Comparison of ENCODE assay signal across 22 cellular contexts in the genomic region with DNA sequence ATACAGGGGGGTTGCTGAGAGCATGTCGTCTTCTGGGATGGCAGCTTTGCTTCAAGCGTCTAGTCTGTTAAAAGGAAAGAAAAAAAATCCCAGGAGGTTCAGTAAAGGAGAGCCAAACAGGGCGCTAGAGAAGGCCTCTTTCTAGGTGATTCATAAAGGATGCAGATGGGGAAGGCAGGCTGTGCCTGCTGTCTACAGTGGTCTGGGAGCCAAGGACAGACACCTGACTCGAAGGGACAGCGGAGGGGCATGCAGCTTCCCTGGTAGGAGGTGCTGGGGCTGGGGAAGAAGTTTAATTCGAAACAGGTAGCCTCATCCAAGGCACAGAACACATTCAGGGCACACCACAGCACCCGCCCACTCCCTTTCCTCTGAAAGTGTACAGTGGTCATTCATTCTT. TPM values are rescaled to one million over a fixed set of nuclear protein-coding genes. Genes with fewer than 3 reads are reported as not detected.
A peak's percentile ranks its signal among the peaks of the same experiment; 100 is the strongest.
DNase-seq lines count a peak whose midpoint lies in the region; ATAC-seq and TF ChIP-seq lines count a peak whose summit lies in the region.
"Had no signal": no experiment of that assay in that cellular context is flagged by ENCODE, and none has a peak within 500 bp of the region (broad histone marks: within the 10 kb centered on the region; RNA-seq: fewer than 3 reads in every experiment).

No MANE protein-coding gene starts in this region.

- peaks cover 63% of the 10 kb centered on the region for H3K36me3 Mint-ChIP-seq in activated T-cell treated with anti-CD3 and anti-CD28 coated beads, Interleukin-2, amount 50 U/mL, for 24 hours (ENCODE audit: low read depth)
- peaks cover 13% of the 10 kb centered on the region for H3K36me3 Mint-ChIP-seq in activated T-cell treated with anti-CD3 and anti-CD28 coated beads, Interleukin-2, amount 50 U/mL, for 4 hours (ENCODE audit: insufficient read depth)
- peaks cover 6% of the 10 kb centered on the region for H3K36me3 Mint-ChIP-seq in memory B cell
- peaks cover 88% of the 10 kb centered on the region for H3K36me3 Mint-ChIP-seq in stimulated activated effector memory CD8-positive, alpha-beta T cell treated with anti-CD3 and anti-CD28 coated beads, Interleukin-12 subunit alpha, Interleukin-12 subunit beta, amount 100 ng/mL, for 72 hours

- no peak for TF ChIP-seq CTCF in VCaP (conservative IDR thresholded peaks at IDR 0.05)

- H3K4me1 Mint-ChIP-seq in activated T-cell treated with anti-CD3 and anti-CD28 coated beads, Interleukin-2, amount 50 U/mL, for 24 hours (ENCODE audit: low read depth) = peaks cover 57% of the 10 kb centered on the region
- peaks cover 36% of the 10 kb centered on the region for H3K4me1 Mint-ChIP-seq in activated T-cell treated with anti-CD3 and anti-CD28 coated beads, Interleukin-2, amount 50 U/mL, for 4 hours (ENCODE audit: low read depth)
- peaks cover 8% of the 10 kb centered on the region for H3K4me1 Mint-ChIP-seq in memory B cell
- H3K4me1 Mint-ChIP-seq in stimulated activated effector memory CD8-positive, alpha-beta T cell treated with anti-CD3 and anti-CD28 coated beads, Interleukin-12 subunit alpha, Interleukin-12 subunit beta, amount 100 ng/mL, for 72 hours = peaks cover 52% of the 10 kb centered on the region

- peaks cover 56% of the 10 kb centered on the region for H3K27me3 Mint-ChIP-seq in activated T-cell treated with anti-CD3 and anti-CD28 coated beads, Interleukin-2, amount 50 U/mL, for 24 hours
- no peaks in the 10 kb centered on the region for H3K27me3 Mint-ChIP-seq in activated T-cell treated with anti-CD3 and anti-CD28 coated beads, Interleukin-2, amount 50 U/mL, for 4 hours (ENCODE audit: low read depth)
- H3K27me3 Mint-ChIP-seq in memory B cell = no peaks in the 10 kb centered on the region

- peak overlapping the region; percentile 52 for H3K27ac Mint-ChIP-seq in activated T-cell treated with anti-CD3 and anti-CD28 coated beads, Interleukin-2, amount 50 U/mL, for 24 hours
- peak overlapping the region; percentile 55 for H3K27ac Mint-ChIP-seq in memory B cell
- H3K27ac Mint-ChIP-seq in stimulated activated effector memory CD8-positive, alpha-beta T cell treated with anti-CD3 and anti-CD28 coated beads, Interleukin-12 subunit alpha, Interleukin-12 subunit beta, amount 100 ng/mL, for 72 hours = no peak overlapping the region

- ATAC-seq in activated T-cell treated with anti-CD3 and anti-CD28 coated beads, Interleukin-2, amount 50 U/mL, for 4 hours = no peak
- no peak for ATAC-seq in memory B cell (ENCODE audit: low read depth)
- no peak for ATAC-seq in stimulated activated effector memory CD8-positive, alpha-beta T cell treated with anti-CD3 and anti-CD28 coated beads, Interleukin-12 subunit alpha, Interleukin-12 subunit beta, amount 100 ng/mL, for 72 hours
- ATAC-seq: A549, GM12878 had no signal

- H3K27ac ChIP-seq in VCaP = peak overlapping the region; percentile 4; the same call in 1 of the 2 replicates
- H3K27ac ChIP-seq: A549, PC-9, RWPE1 had no signal

- H3K4me3 Mint-ChIP-seq in activated T-cell treated with anti-CD3 and anti-CD28 coated beads, Interleukin-2, amount 50 U/mL, for 24 hours = no peak overlapping the region
- no peak overlapping the region for H3K4me3 Mint-ChIP-seq in activated T-cell treated with anti-CD3 and anti-CD28 coated beads, Interleukin-2, amount 50 U/mL, for 4 hours
- H3K4me3 Mint-ChIP-seq in memory B cell = no peak overlapping the region
- no peak overlapping the region for H3K4me3 Mint-ChIP-seq in stimulated activated effector memory CD8-positive, alpha-beta T cell treated with anti-CD3 and anti-CD28 coated beads, Interleukin-12 subunit alpha, Interleukin-12 subunit beta, amount 100 ng/mL, for 72 hours
- H3K4me3 Mint-ChIP-seq: CD8-positive, alpha-beta memory T cell had no signal

- no peak for DNase-seq in activated T-cell treated with anti-CD3 and anti-CD28 coated beads, Interleukin-2, amount 50 U/mL, for 24 hours
- no peak for DNase-seq in activated T-cell treated with anti-CD3 and anti-CD28 coated beads, Interleukin-2, amount 50 U/mL, for 4 hours
- DNase-seq in memory B cell (ENCODE audit: low spot score in 2 of 2) = no peak
- DNase-seq in kidney glomerular epithelial cell (lab: John Stamatoyannopoulos, UW) = no peak
- no peak for DNase-seq in stimulated activated effector memory CD8-positive, alpha-beta T cell treated with anti-CD3 and anti-CD28 coated beads, Interleukin-12 subunit alpha, Interleukin-12 subunit beta, amount 100 ng/mL, for 72 hours (ENCODE audit: low spot score in 2 of 2)
- DNase-seq in posterior vena cava (ENCODE audit: low spot score) = no peak
- DNase-seq: CD8-positive, alpha-beta memory T cell; DMS53; EL; H9; MM.1S; NCI-H1092; NCI-H1436 treated with DMSO at 0.1 percent for 48 hours; NCI-H2029; NCI-H345; NCI-H524 treated with DMSO at 0.1 percent for 48 hours; PC-9; SIG-M5 had no signal

- H3K9me3 Mint-ChIP-seq in activated T-cell treated with anti-CD3 and anti-CD28 coated beads, Interleukin-2, amount 50 U/mL, for 24 hours = no peaks in the 10 kb centered on the region
- H3K9me3 Mint-ChIP-seq in activated T-cell treated with anti-CD3 and anti-CD28 coated beads, Interleukin-2, amount 50 U/mL, for 4 hours = no peaks in the 10 kb centered on the region
- no peaks in the 10 kb centered on the region for H3K9me3 Mint-ChIP-seq in memory B cell
- H3K9me3 Mint-ChIP-seq in stimulated activated effector memory CD8-positive, alpha-beta T cell treated with anti-CD3 and anti-CD28 coated beads, Interleukin-12 subunit alpha, Interleukin-12 subunit beta, amount 100 ng/mL, for 72 hours = no peaks in the 10 kb centered on the region
- H3K9me3 Mint-ChIP-seq: CD8-positive, alpha-beta memory T cell had no signal

- intact Hi-C loops in posterior vena cava (cut with DNase I) = loop anchor here in 1 of 2 donors (10.0 kb wide), 1 partner anchor 263 kb away; no protein-coding TSS in a partner anchor

RNA-seq across cellular contexts. Expression of a gene that starts 19.9 kb away (rescaled TPM):
- 10 to 100 TPM; 53.4 to 58.5 (median 54.5) TPM for total RNA-seq in activated T-cell treated with anti-CD3 and anti-CD28 coated beads, Interleukin-2, amount 50 U/mL, for 4 hours
- 10 to 100 TPM; 22.8 to 23.7 TPM for total RNA-seq in posterior vena cava
